ENCODE assay signal across 21 cellular contexts in genomic region chr3:129506272-129506742, GRCh38. TPM values are rescaled to one million over a fixed set of nuclear protein-coding genes. Genes with fewer than 3 reads are reported as not detected.
A peak's percentile ranks its signal among the peaks of the same experiment; 100 is the strongest.
DNase-seq lines count a peak whose midpoint lies in the region; ATAC-seq and TF ChIP-seq lines count a peak whose summit lies in the region.
"Had no signal": no experiment of that assay in that cellular context is flagged by ENCODE, and none has a peak within 500 bp of the region (broad histone marks: within the 10 kb centered on the region; RNA-seq: fewer than 3 reads in every experiment).

No MANE protein-coding gene starts in this region.

- no peak for TF ChIP-seq CTCF in VCaP (conservative IDR thresholded peaks at IDR 0.05)
- no peak for TF ChIP-seq CTCF in thyroid gland (IDR thresholded peaks at IDR 0.05)

- TF ChIP-seq POLR2A in thyroid gland (IDR thresholded peaks at IDR 0.05) = no peak

- H3K27ac ChIP-seq in VCaP (peak overlapping the region; percentile 23), thyroid gland (no peak overlapping the region)
- H3K27ac ChIP-seq: C4-2B, psoas muscle, tibial artery had no signal

- CTCF ChIA-PET in T-cell (lab: Charles Lee) = no interaction called here

- no peaks in the 10 kb centered on the region for H3K27me3 ChIP-seq in thyroid gland
- H3K27me3 ChIP-seq: tibial artery had no signal

- no peaks in the 10 kb centered on the region for H3K9me3 Mint-ChIP-seq in T-cell
- H3K9me3 Mint-ChIP-seq: effector memory CD8-positive, alpha-beta T cell; memory B cell; natural killer cell; stimulated activated effector memory CD8-positive, alpha-beta T cell treated with anti-CD3 and anti-CD28 coated beads, Interleukin-12 subunit alpha, Interleukin-12 subunit beta, amount 100 ng/mL, for 72 hours had no signal

- no peak for ATAC-seq in T-cell (replicated peaks in 1 of 4)
- ATAC-seq: effector memory CD8-positive, alpha-beta T cell; natural killer cell; psoas muscle; stimulated activated effector memory CD8-positive, alpha-beta T cell treated with anti-CD3 and anti-CD28 coated beads, Interleukin-12 subunit alpha, Interleukin-12 subunit beta, amount 100 ng/mL, for 72 hours had no signal

- H3K4me3 Mint-ChIP-seq in T-cell = no peak overlapping the region
- H3K4me3 Mint-ChIP-seq: effector memory CD8-positive, alpha-beta T cell; memory B cell; natural killer cell; stimulated activated effector memory CD8-positive, alpha-beta T cell treated with anti-CD3 and anti-CD28 coated beads, Interleukin-12 subunit alpha, Interleukin-12 subunit beta, amount 100 ng/mL, for 72 hours had no signal

- H3K4me3 ChIP-seq in thyroid gland (replicated peaks in 1 of 3) = no peak overlapping the region
- H3K4me3 ChIP-seq: psoas muscle, tibial artery had no signal

- peaks cover 0 to 6% (median 4%) of the 10 kb centered on the region in 3 donors for H3K4me1 Mint-ChIP-seq in T-cell
- H3K4me1 Mint-ChIP-seq: memory B cell had no signal

- no peak overlapping the region for H3K27ac Mint-ChIP-seq in T-cell
- H3K27ac Mint-ChIP-seq: effector memory CD8-positive, alpha-beta T cell; memory B cell; natural killer cell; stimulated activated effector memory CD8-positive, alpha-beta T cell treated with anti-CD3 and anti-CD28 coated beads, Interleukin-12 subunit alpha, Interleukin-12 subunit beta, amount 100 ng/mL, for 72 hours had no signal

- H3K9me3 ChIP-seq in thyroid gland = no peaks in the 10 kb centered on the region
- H3K9me3 ChIP-seq: psoas muscle, tibial artery had no signal

- peaks cover 4 to 23% of the 10 kb centered on the region in 2 donors for H3K36me3 ChIP-seq in thyroid gland

- no peaks in the 10 kb centered on the region for H3K27me3 Mint-ChIP-seq in T-cell
- H3K27me3 Mint-ChIP-seq: effector memory CD8-positive, alpha-beta T cell; memory B cell had no signal

- H3K4me1 ChIP-seq in thyroid gland = peaks cover 0 to 16% of the 10 kb centered on the region in 2 donors

- intact Hi-C loops in thyroid gland (cut with DNase I) = loop anchor here (10.0 kb wide), 1 partner anchor 428 kb away; no protein-coding TSS in a partner anchor

- POLR2A ChIA-PET in T-cell (lab: Charles Lee) = no interaction called here

- H3K36me3 Mint-ChIP-seq in T-cell = peaks cover 34% of the 10 kb centered on the region
- H3K36me3 Mint-ChIP-seq: natural killer cell; stimulated activated effector memory CD8-positive, alpha-beta T cell treated with anti-CD3 and anti-CD28 coated beads, Interleukin-12 subunit alpha, Interleukin-12 subunit beta, amount 100 ng/mL, for 72 hours had no signal

- WGBS in thyroid gland, 2 donors = 72 to 73% methylated on average over 8 of the region's 8 CpGs

- DNase-seq in NCI-H345 (lab: John Stamatoyannopoulos, UW) (peak; percentile 32), NCI-H345 treated with DMSO at 0.1 percent for 48 hours (lab: John Stamatoyannopoulos, UW; ENCODE audit: unreplicated experiment) (no peak), NCI-H2107 treated with DMSO at 0.1 percent for 48 hours (lab: John Stamatoyannopoulos, UW; ENCODE audit: unreplicated experiment) (peak; percentile 77), thyroid gland (peak; percentile 12 to 13), T-cell (no peak), CD1c-positive myeloid dendritic cell (ENCODE audit: extremely low spot score) (no peak)
- no peak for DNase-seq in stimulated activated CD4-positive, alpha-beta T cell treated with anti-CD3 and anti-CD28 coated beads, Interleukin-2, amount 100 ng/mL, for 48 hours
- DNase-seq: 8988T; caudate nucleus; effector memory CD8-positive, alpha-beta T cell; head of caudate nucleus; natural killer cell; psoas muscle; tibial artery had no signal

RNA-seq across cellular contexts. Expression of gene RHO, which starts 22.1 kb away (rescaled TPM):
- not detected for total RNA-seq in thyroid gland
- under 1 TPM in 2 of 5 donors, not detected in 3; 0.09 to 0.10 TPM for total RNA-seq in T-cell
- total RNA-seq: fibroblast of lung; LHCN-M2; natural killer cell; psoas muscle; T-helper 2 cell treated with Interferon-gamma antibody and Interleukin-4, amounts not matched to agents 100 ng/mL and 5 ng/mL, for 36 hours had no signal

RNA-seq across cellular contexts. Expression of gene H1-8, which starts 36.7 kb away (rescaled TPM):
- total RNA-seq in thyroid gland (not detected), T-cell (not detected)
- total RNA-seq: fibroblast of lung; LHCN-M2; natural killer cell; psoas muscle; T-helper 2 cell treated with Interferon-gamma antibody and Interleukin-4, amounts not matched to agents 100 ng/mL and 5 ng/mL, for 36 hours had no signal

Comparison
In these comparisons a context has a peak if more than half of its experiments do, and no peak if none do; other contexts are left out.
1. DNase-seq: peak in NCI-H345 (single experiment), NCI-H2107 treated with DMSO at 0.1 percent for 48 hours (single experiment) and thyroid gland (2 of 2); none in NCI-H345 treated with DMSO at 0.1 percent for 48 hours (single experiment), T-cell (0 of 34), stimulated activated CD4-positive, alpha-beta T cell treated with anti-CD3 and anti-CD28 coated beads, Interleukin-2, amount 100 ng/mL, for 48 hours (0 of 2) and CD1c-positive myeloid dendritic cell (single experiment).